12 cellular contexts compared by ENCODE assay signal in the genomic region with DNA sequence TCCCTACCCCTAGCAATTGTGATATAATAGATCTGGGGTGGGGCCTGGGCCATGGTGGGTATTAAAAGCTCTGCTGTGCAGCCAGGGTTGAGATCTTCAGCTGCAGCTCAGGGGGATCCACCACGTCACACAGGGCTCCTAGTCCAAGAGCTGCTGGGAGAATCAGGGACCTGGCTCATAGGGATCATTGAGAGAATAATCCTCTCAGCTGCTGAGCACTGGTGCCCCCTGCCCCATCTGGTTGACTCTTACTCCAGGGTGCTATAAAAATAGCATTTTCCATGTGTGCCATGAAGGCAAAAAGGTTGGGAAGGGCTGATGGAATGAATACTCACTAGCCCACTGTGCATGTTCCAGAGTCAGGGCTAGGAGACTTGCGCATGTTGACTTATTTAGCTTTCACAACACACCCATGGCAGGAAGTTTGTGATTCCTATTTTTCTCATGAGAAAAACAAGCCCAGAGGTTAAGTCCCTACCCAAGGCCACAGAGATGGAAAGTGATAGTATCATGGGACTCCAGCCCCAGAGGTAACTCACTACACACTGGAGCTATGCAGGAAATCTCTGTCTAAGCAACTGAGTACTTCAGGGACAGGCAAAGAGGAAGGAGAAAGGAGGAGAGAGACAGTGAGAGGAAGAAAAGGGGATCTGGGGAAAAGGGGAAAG.
"Had no signal": no experiment of that assay in that cellular context is flagged by ENCODE, and none has a peak within 500 bp of the region (broad histone marks: within the 10 kb centered on the region; RNA-seq: fewer than 3 reads in every experiment).

No MANE protein-coding gene starts in this region.

- FAIRE-seq: pancreas had no signal

- DNase-seq: activated CD4-positive, alpha-beta T cell treated with anti-CD3 and anti-CD28 coated beads, Interleukin-2, amount 50 U/mL, for 48 hours; activated T-cell treated with anti-CD3 and anti-CD28 coated beads for 4 hours; effector CD8-positive, alpha-beta T cell; immature natural killer cell; kidney glomerular epithelial cell; lower lobe of right lung; pancreas; stimulated activated CD8-positive, alpha-beta memory T cell treated with anti-CD3 and anti-CD28 coated beads, Interleukin-4, amount 100 ng/mL, for 48 hours; stimulated activated naive CD8-positive, alpha-beta T cell treated with anti-CD3 and anti-CD28 coated beads, Interleukin-15, amount 100 ng/mL, for 72 hours had no signal

- H3K36me3 ChIP-seq: pancreas had no signal

- H3K4me3 ChIP-seq: esophagus muscularis mucosa, lower lobe of right lung, pancreas had no signal

- ATAC-seq: lower lobe of right lung; naive thymus-derived CD8-positive, alpha-beta T cell; pancreas; stimulated activated naive CD8-positive, alpha-beta T cell treated with anti-CD3 and anti-CD28 coated beads, Interleukin-15, amount 100 ng/mL, for 72 hours had no signal

- H3K27ac ChIP-seq: esophagus muscularis mucosa, lower lobe of right lung, pancreas, VCaP had no signal

- H3K27me3 ChIP-seq: esophagus muscularis mucosa, pancreas had no signal

- H3K9me3 ChIP-seq: esophagus muscularis mucosa, lower lobe of right lung, pancreas had no signal
